In the genomic region with DNA sequence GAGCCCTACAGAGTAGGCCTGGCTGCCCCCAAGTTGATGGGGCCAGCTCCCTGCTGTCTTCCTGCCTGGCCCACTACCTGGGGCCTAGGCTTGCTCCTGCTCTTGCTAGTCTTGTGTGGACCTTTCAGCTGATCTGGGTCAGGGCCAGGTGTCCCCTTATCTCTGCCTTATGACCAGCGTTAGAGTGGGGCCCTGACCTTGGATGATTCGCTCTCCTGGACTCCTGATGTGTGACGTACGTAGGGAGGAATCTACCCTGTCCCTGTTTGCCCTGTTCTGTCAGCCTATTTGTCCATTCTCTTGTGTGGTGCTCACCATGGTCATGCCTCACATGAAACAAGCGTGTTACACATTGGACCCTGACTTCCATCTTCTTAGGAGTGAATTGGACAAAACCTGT, we compare ENCODE assay signal across 18 cellular contexts.
DNase-seq lines count a peak whose midpoint lies in the region; ATAC-seq, FAIRE-seq and TF ChIP-seq lines count a peak whose summit lies in the region.
"Had no signal": no experiment of that assay in that cellular context is flagged by ENCODE, and none has a peak within 500 bp of the region (broad histone marks: within the 10 kb centered on the region; RNA-seq: fewer than 3 reads in every experiment).

No MANE protein-coding gene starts in this region.

- H3K36me3 Mint-ChIP-seq in astrocyte (ENCODE audit: low read depth, unreplicated experiment), result no peaks in the 10 kb centered on the region
- H3K36me3 Mint-ChIP-seq: CD8-positive, alpha-beta T cell; memory B cell had no signal

- 58 to 71% (median 67%) methylated on average over 5 of the region's 5 CpGs for WGBS in heart left ventricle, 4 donors

- no peak overlapping the region for H3K9ac ChIP-seq in astrocyte (ENCODE audit: low read length)

- no peak overlapping the region for H3K4me3 Mint-ChIP-seq in astrocyte (ENCODE audit: unreplicated experiment)
- H3K4me3 Mint-ChIP-seq: activated T-helper 17 cell treated with anti-CD3 and anti-CD28 coated beads, Interleukin-2, amount 50 U/mL, for 72 hours; CD8-positive, alpha-beta T cell; memory B cell; neural crest cell; stimulated activated naive CD8-positive, alpha-beta T cell treated with anti-CD3 and anti-CD28 coated beads, Interleukin-15, Interleukin-2, amounts not matched to agents 100 ng/mL and 50 ng/mL, for 24 hours had no signal

- peak overlapping the region; percentile 8 for H2AFZ ChIP-seq in astrocyte (ENCODE audit: low read depth, low read length)

- ATAC-seq in heart left ventricle, result peak; percentile 78 to 91 (median 89)
- peak; percentile 29 for ATAC-seq in omental fat pad (ENCODE audit: low FRiP score)
- no peak for ATAC-seq in activated CD4-positive, CD25-positive, alpha-beta regulatory T cell treated with anti-CD3 and anti-CD28 coated beads, Interleukin-2, amount 50 U/mL, for 24 hours
- no peak for ATAC-seq in HG02759 (IDR thresholded peaks at IDR 0.05; ENCODE audit: unreplicated experiment)
- ATAC-seq: activated T-helper 17 cell treated with anti-CD3 and anti-CD28 coated beads, Interleukin-2, amount 50 U/mL, for 72 hours; CD8-positive, alpha-beta T cell; gastroesophageal sphincter had no signal

- no peaks in the 10 kb centered on the region for H3K27me3 Mint-ChIP-seq in astrocyte (ENCODE audit: low read depth, unreplicated experiment)
- H3K27me3 Mint-ChIP-seq: memory B cell had no signal

- no peaks in the 10 kb centered on the region for H4K20me1 ChIP-seq in astrocyte (ENCODE audit: insufficient read depth, low read length)

- no peaks in the 10 kb centered on the region for H3K79me2 ChIP-seq in astrocyte (ENCODE audit: insufficient read depth, low read length)

- no peak for TF ChIP-seq POLR2A in heart left ventricle (IDR thresholded peaks at IDR 0.05)

- DNase-seq in ELR (ENCODE audit: low read depth) (peak; percentile 59), astrocyte (ENCODE audit: low read depth) (peak; percentile 75), heart left ventricle (peak in 2 of 5 donors; percentile 23 to 68), omental fat pad (ENCODE audit: low spot score) (no peak), NCI-H2029 treated with DMSO at 0.1 percent for 48 hours (lab: John Stamatoyannopoulos, UW) (no peak), GM19238 (ENCODE audit: insufficient read length, low spot score) (no peak)
- DNase-seq: activated CD4-positive, CD25-positive, alpha-beta regulatory T cell treated with anti-CD3 and anti-CD28 coated beads, Interleukin-2, amount 50 U/mL, for 72 hours; CD8-positive, alpha-beta T cell; DND-41; NCI-H1436; stimulated activated CD4-positive, alpha-beta T cell treated with anti-CD3 and anti-CD28 coated beads, Interleukin-15, amount 100 ng/mL, for 24 hours had no signal

- peak overlapping the region; percentile 4 for H3K27ac ChIP-seq in astrocyte (ENCODE audit: low read depth, low read length)
- peak overlapping the region in 11 of 12 donors; percentile 21 to 85 (median 67) for H3K27ac ChIP-seq in heart left ventricle
- H3K27ac ChIP-seq: gastroesophageal sphincter had no signal

- peak overlapping the region; percentile 6 for H3K4me2 ChIP-seq in astrocyte (ENCODE audit: low read length)

- H3K9me3 ChIP-seq in astrocyte (ENCODE audit: insufficient read depth, low read depth, low read length) (no peaks in the 10 kb centered on the region), heart left ventricle (no peaks in the 10 kb centered on the region)
- H3K9me3 ChIP-seq: gastroesophageal sphincter had no signal

- intact Hi-C loops in heart left ventricle (cut with DNase I), result no loop called here

- H3K4me3 ChIP-seq in astrocyte (ENCODE audit: insufficient read depth, low read depth, low read length) (no peak overlapping the region), heart left ventricle (no peak overlapping the region)
- H3K4me3 ChIP-seq: gastroesophageal sphincter had no signal

- no peak for FAIRE-seq in astrocyte (lab: Jason Lieb, UNC)

- H3K27me3 ChIP-seq in astrocyte (ENCODE audit: insufficient read depth, low read length) (no peaks in the 10 kb centered on the region), heart left ventricle (no peaks in the 10 kb centered on the region)
- H3K27me3 ChIP-seq: gastroesophageal sphincter had no signal

- H3K4me1 ChIP-seq in astrocyte (ENCODE audit: insufficient read depth, low read length), result peaks cover 27% of the 10 kb centered on the region
- peaks cover 0 to 12% (median 6%) of the 10 kb centered on the region in 12 donors for H3K4me1 ChIP-seq in heart left ventricle
- H3K4me1 ChIP-seq: gastroesophageal sphincter had no signal

- peaks cover 3% of the 10 kb centered on the region for H3K9me3 Mint-ChIP-seq in astrocyte (ENCODE audit: unreplicated experiment)
- H3K9me3 Mint-ChIP-seq: activated T-helper 17 cell treated with anti-CD3 and anti-CD28 coated beads, Interleukin-2, amount 50 U/mL, for 72 hours; CD8-positive, alpha-beta T cell; memory B cell; stimulated activated naive CD8-positive, alpha-beta T cell treated with anti-CD3 and anti-CD28 coated beads, Interleukin-15, Interleukin-2, amounts not matched to agents 100 ng/mL and 50 ng/mL, for 24 hours had no signal

- H3K27ac Mint-ChIP-seq in astrocyte (ENCODE audit: unreplicated experiment), result peak overlapping the region; percentile 93
- H3K27ac Mint-ChIP-seq: activated T-helper 17 cell treated with anti-CD3 and anti-CD28 coated beads, Interleukin-2, amount 50 U/mL, for 72 hours; CD8-positive, alpha-beta T cell; memory B cell; stimulated activated naive CD8-positive, alpha-beta T cell treated with anti-CD3 and anti-CD28 coated beads, Interleukin-15, Interleukin-2, amounts not matched to agents 100 ng/mL and 50 ng/mL, for 24 hours had no signal

- H3K4me1 Mint-ChIP-seq in astrocyte (ENCODE audit: low read depth, unreplicated experiment), result peaks cover 37% of the 10 kb centered on the region

- no peak for TF ChIP-seq CTCF in astrocyte (IDR thresholded peaks at IDR 0.05; ENCODE audit: insufficient read depth, low read depth, low read length)
- no peak for TF ChIP-seq CTCF in heart left ventricle (IDR thresholded peaks at IDR 0.05)
- no peak for TF ChIP-seq CTCF in omental fat pad (IDR thresholded peaks at IDR 0.05)

- H3K36me3 ChIP-seq in astrocyte (ENCODE audit: insufficient read depth, low read length) (no peaks in the 10 kb centered on the region), heart left ventricle (no peaks in the 10 kb centered on the region)
- H3K36me3 ChIP-seq: gastroesophageal sphincter had no signal

Comparison
In these comparisons a context has a peak if more than half of its experiments do, and no peak if none do; other contexts are left out.
1. DNase-seq: peak in ELR (single experiment) and astrocyte (single experiment); none in omental fat pad (single experiment), NCI-H2029 treated with DMSO at 0.1 percent for 48 hours (single experiment) and GM19238 (single experiment).
2. ATAC-seq: peak in heart left ventricle (4 of 4) and omental fat pad (single experiment); none in activated CD4-positive, CD25-positive, alpha-beta regulatory T cell treated with anti-CD3 and anti-CD28 coated beads, Interleukin-2, amount 50 U/mL, for 24 hours (0 of 2) and HG02759 (single experiment).